Comparison of ENCODE assay signal across 11 cellular contexts in the genomic region with DNA sequence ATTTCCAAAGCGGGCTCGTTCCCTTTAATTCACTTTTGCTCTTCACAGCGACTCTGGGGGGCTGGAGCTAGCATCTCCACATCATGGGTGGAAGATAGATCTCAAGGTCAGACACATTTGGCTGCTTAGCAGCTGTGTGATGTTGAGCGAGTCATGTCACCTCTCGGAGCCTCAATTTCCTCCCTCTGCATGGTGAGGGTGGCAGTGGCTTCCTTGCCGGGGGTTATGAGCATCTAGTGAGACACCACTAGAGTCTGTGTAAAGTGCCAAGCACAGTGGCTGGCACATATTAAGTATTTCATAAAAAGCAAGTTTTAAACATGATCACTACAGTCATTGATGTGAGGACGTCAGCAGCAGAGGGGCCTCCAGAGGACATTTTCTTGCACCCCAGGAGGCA. TPM values are rescaled to one million over a fixed set of nuclear protein-coding genes. Genes with fewer than 3 reads are reported as not detected.
A peak's percentile ranks its signal among the peaks of the same experiment; 100 is the strongest.
DNase-seq lines count a peak whose midpoint lies in the region; ATAC-seq and TF ChIP-seq lines count a peak whose summit lies in the region.
"Had no signal": no experiment of that assay in that cellular context is flagged by ENCODE, and none has a peak within 500 bp of the region (broad histone marks: within the 10 kb centered on the region; RNA-seq: fewer than 3 reads in every experiment).

No MANE protein-coding gene starts in this region.

- no peaks in the 10 kb centered on the region for H3K9me3 Mint-ChIP-seq in stimulated activated effector memory CD8-positive, alpha-beta T cell treated with anti-CD3 and anti-CD28 coated beads, Interleukin-12 subunit alpha, Interleukin-12 subunit beta, amount 100 ng/mL, for 72 hours

- H3F3A ChIP-seq in SK-N-SH (replicated peaks; ENCODE audit: insufficient read depth) = peaks cover 12% of the 10 kb centered on the region

- no peaks in the 10 kb centered on the region for H4K20me1 ChIP-seq in SK-N-SH (ENCODE audit: insufficient read depth)

- no peak overlapping the region for H2AFZ ChIP-seq in SK-N-SH (ENCODE audit: low read depth)

- no peak for TF ChIP-seq CTCF in SK-N-SH (IDR thresholded peaks at IDR 0.05)
- no peak for TF ChIP-seq CTCF in RWPE1 (conservative IDR thresholded peaks at IDR 0.05; ENCODE audit: low read depth)
- no peak for TF ChIP-seq CTCF in esophagus muscularis mucosa (IDR thresholded peaks at IDR 0.05)

- POLR2A ChIA-PET in SK-N-SH (lab: Yijun Ruan, JAX) (interaction anchor here (1.0 to 1.5 kb wide), 4 partner anchors 30 to 53 kb away, joined by 3 to 7 read pairs (median 4); no protein-coding TSS in a partner anchor), RWPE1 (lab: Yijun Ruan, JAX; ENCODE audit: low non-redundant PET) (no interaction called here)

- TF ChIP-seq POLR2A in esophagus muscularis mucosa (IDR thresholded peaks at IDR 0.05; ENCODE audit: low read depth) = no peak

- H3K9ac ChIP-seq in SK-N-SH = no peak overlapping the region

- peaks cover 55% of the 10 kb centered on the region for H3K4me1 Mint-ChIP-seq in stimulated activated effector memory CD8-positive, alpha-beta T cell treated with anti-CD3 and anti-CD28 coated beads, Interleukin-12 subunit alpha, Interleukin-12 subunit beta, amount 100 ng/mL, for 72 hours

- H3K27ac ChIP-seq in SK-N-SH (ENCODE audit: low read depth in 2 of 2, low read length in 1 of 2) = peak overlapping the region; percentile 13 to 99; a peak in 3 of 4 replicates
- H3K27ac ChIP-seq in RWPE1 = peak overlapping the region; percentile 83
- peak overlapping the region; percentile 75 to 82 (median 76) for H3K27ac ChIP-seq in esophagus muscularis mucosa (replicated peaks in 1 of 4)
- H3K27ac ChIP-seq: 22Rv1 had no signal

- H3K9me3 ChIP-seq in SK-N-SH (no peaks in the 10 kb centered on the region), esophagus muscularis mucosa (no peaks in the 10 kb centered on the region)

- no peak for DNase-seq in SK-N-SH
- DNase-seq in RWPE1 (ENCODE audit: low spot score) = no peak
- no peak for DNase-seq in esophagus muscularis mucosa (ENCODE audit: extremely low spot score)
- DNase-seq in stimulated activated effector memory CD8-positive, alpha-beta T cell treated with anti-CD3 and anti-CD28 coated beads, Interleukin-12 subunit alpha, Interleukin-12 subunit beta, amount 100 ng/mL, for 72 hours (ENCODE audit: low spot score in 2 of 2) = no peak
- DNase-seq in DMS79 (lab: John Stamatoyannopoulos, UW) = no peak
- DNase-seq in NCI-H524 (lab: John Stamatoyannopoulos, UW) = no peak
- DNase-seq: SHP77 treated with DMSO at 0.1 percent for 48 hours; stimulated activated naive CD4-positive, alpha-beta T cell treated with Interleukin-2 at 50 U/mL for 16 hours had no signal

- TF ChIP-seq EP300 in SK-N-SH (IDR thresholded peaks at IDR 0.05; ENCODE audit: borderline replicate concordance in 1 of 2, low read depth in 1 of 2, low read length in 1 of 2) (no peak), esophagus muscularis mucosa (IDR thresholded peaks at IDR 0.05) (no peak)

- CTCF ChIA-PET in SK-N-SH (lab: Yijun Ruan, JAX) = interaction anchor here (1.1 to 5.1 kb wide), 6 partner anchors 26 to 61 kb away, joined by 3 to 32 read pairs (median 9); no protein-coding TSS in a partner anchor
- CTCF ChIA-PET in RWPE1 (lab: Yijun Ruan, JAX) = no interaction called here

- intact Hi-C loops in esophagus muscularis mucosa (cut with DNase I) = no loop called here

- H3K4me2 ChIP-seq in SK-N-SH = peak overlapping the region; percentile 3; the same call in 1 of the 2 replicates

- H3K27ac Mint-ChIP-seq in stimulated activated effector memory CD8-positive, alpha-beta T cell treated with anti-CD3 and anti-CD28 coated beads, Interleukin-12 subunit alpha, Interleukin-12 subunit beta, amount 100 ng/mL, for 72 hours = peak overlapping the region; percentile 79

- no peaks in the 10 kb centered on the region for H3K36me3 Mint-ChIP-seq in stimulated activated effector memory CD8-positive, alpha-beta T cell treated with anti-CD3 and anti-CD28 coated beads, Interleukin-12 subunit alpha, Interleukin-12 subunit beta, amount 100 ng/mL, for 72 hours

- H3K4me1 ChIP-seq in SK-N-SH (ENCODE audit: control insufficient read depth in 1 of 2, insufficient read depth in 2 of 2, low read depth in 1 of 2, low read length in 1 of 2) (peaks cover 51 to 81% of the 10 kb centered on the region in 2 experiments), esophagus muscularis mucosa (peaks cover 45 to 91% (median 83%) of the 10 kb centered on the region in 4 donors)

- no peak overlapping the region for H3K4me3 Mint-ChIP-seq in stimulated activated effector memory CD8-positive, alpha-beta T cell treated with anti-CD3 and anti-CD28 coated beads, Interleukin-12 subunit alpha, Interleukin-12 subunit beta, amount 100 ng/mL, for 72 hours

- no peak for TF ChIP-seq RAD21 in SK-N-SH (IDR thresholded peaks at IDR 0.05; ENCODE audit: low read length)

- ATAC-seq in SK-N-SH treated with all-trans-retinoic acid at 6 μM for 48 hours (no peak), GM21447 (IDR thresholded peaks at IDR 0.05; ENCODE audit: unreplicated experiment) (no peak)
- peak; percentile 79 for ATAC-seq in stimulated activated effector memory CD8-positive, alpha-beta T cell treated with anti-CD3 and anti-CD28 coated beads, Interleukin-12 subunit alpha, Interleukin-12 subunit beta, amount 100 ng/mL, for 72 hours

- no peaks in the 10 kb centered on the region for H3K9me2 ChIP-seq in SK-N-SH

- 80% methylated on average over 7 of the region's 7 CpGs for WGBS in SK-N-SH (ENCODE audit: low lambda C conversion rate)
- WGBS in esophagus muscularis mucosa = 82% methylated on average over 7 of the region's 7 CpGs

- peaks cover 3% of the 10 kb centered on the region; the same call in 1 of the 2 replicates for H3K79me2 ChIP-seq in SK-N-SH (ENCODE audit: insufficient read depth)

- H3K4me3 ChIP-seq in SK-N-SH (ENCODE audit: low read depth in 2 of 2, low read length in 1 of 2) (no peak overlapping the region), esophagus muscularis mucosa (no peak overlapping the region)

- H3K36me3 ChIP-seq in SK-N-SH (replicated peaks in 1 of 2; ENCODE audit: control insufficient read depth in 1 of 2, insufficient read depth in 2 of 2, low read length in 1 of 2) (no peaks in the 10 kb centered on the region), esophagus muscularis mucosa (no peaks in the 10 kb centered on the region)

- H3K27me3 ChIP-seq in SK-N-SH (ENCODE audit: insufficient read depth) (no peaks in the 10 kb centered on the region), esophagus muscularis mucosa (peaks cover 0 to under 1% (median 0%) of the 10 kb centered on the region in 4 donors)

TF ChIP-seq in SK-N-SH, 30 proteins besides CTCF, POLR2A, EP300 and RAD21:
- no peak for TF ChIP-seq ELF1 (IDR thresholded peaks at IDR 0.05)
- no peak for TF ChIP-seq NFIC (IDR thresholded peaks at IDR 0.05; ENCODE audit: borderline replicate concordance)

TF ChIP-seq in SK-N-SH treated with all-trans-retinoic acid at 6 μM for 48 hours, 23 proteins besides CTCF, POLR2A, EP300 and RAD21 (continues in another document):
- TF ChIP-seq, protein P1, sequence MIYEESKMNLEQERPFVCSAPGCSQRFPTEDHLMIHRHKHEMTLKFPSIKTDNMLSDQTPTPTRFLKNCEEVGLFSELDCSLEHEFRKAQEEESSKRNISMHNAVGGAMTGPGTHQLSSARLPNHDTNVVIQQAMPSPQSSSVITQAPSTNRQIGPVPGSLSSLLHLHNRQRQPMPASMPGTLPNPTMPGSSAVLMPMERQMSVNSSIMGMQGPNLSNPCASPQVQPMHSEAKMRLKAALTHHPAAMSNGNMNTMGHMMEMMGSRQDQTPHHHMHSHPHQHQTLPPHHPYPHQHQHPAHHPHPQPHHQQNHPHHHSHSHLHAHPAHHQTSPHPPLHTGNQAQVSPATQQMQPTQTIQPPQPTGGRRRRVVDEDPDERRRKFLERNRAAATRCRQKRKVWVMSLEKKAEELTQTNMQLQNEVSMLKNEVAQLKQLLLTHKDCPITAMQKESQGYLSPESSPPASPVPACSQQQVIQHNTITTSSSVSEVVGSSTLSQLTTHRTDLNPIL (CRISPR knock-in tag; IDR thresholded peaks at IDR 0.05; ENCODE audit: low read depth) = no peak
- TF ChIP-seq, protein P2, sequence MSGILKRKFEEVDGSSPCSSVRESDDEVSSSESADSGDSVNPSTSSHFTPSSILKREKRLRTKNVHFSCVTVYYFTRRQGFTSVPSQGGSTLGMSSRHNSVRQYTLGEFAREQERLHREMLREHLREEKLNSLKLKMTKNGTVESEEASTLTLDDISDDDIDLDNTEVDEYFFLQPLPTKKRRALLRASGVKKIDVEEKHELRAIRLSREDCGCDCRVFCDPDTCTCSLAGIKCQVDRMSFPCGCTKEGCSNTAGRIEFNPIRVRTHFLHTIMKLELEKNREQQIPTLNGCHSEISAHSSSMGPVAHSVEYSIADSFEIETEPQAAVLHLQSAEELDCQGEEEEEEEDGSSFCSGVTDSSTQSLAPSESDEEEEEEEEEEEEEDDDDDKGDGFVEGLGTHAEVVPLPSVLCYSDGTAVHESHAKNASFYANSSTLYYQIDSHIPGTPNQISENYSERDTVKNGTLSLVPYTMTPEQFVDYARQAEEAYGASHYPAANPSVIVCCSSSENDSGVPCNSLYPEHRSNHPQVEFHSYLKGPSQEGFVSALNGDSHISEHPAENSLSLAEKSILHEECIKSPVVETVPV (CRISPR knock-in tag; IDR thresholded peaks at IDR 0.05) = no peak
- no peak for TF ChIP-seq SNAI2 (CRISPR knock-in tag; IDR thresholded peaks at IDR 0.05)
- TF ChIP-seq ZC3H10 (CRISPR knock-in tag; IDR thresholded peaks at IDR 0.05) = no peak
- no peak for TF ChIP-seq ISL1 (CRISPR knock-in tag; IDR thresholded peaks at IDR 0.05)
- no peak for TF ChIP-seq TOX (CRISPR knock-in tag; IDR thresholded peaks at IDR 0.05; ENCODE audit: borderline replicate concordance)
- TF ChIP-seq, protein P3, sequence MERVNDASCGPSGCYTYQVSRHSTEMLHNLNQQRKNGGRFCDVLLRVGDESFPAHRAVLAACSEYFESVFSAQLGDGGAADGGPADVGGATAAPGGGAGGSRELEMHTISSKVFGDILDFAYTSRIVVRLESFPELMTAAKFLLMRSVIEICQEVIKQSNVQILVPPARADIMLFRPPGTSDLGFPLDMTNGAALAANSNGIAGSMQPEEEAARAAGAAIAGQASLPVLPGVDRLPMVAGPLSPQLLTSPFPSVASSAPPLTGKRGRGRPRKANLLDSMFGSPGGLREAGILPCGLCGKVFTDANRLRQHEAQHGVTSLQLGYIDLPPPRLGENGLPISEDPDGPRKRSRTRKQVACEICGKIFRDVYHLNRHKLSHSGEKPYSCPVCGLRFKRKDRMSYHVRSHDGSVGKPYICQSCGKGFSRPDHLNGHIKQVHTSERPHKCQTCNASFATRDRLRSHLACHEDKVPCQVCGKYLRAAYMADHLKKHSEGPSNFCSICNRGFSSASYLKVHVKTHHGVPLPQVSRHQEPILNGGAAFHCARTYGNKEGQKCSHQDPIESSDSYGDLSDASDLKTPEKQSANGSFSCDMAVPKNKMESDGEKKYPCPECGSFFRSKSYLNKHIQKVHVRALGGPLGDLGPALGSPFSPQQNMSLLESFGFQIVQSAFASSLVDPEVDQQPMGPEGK (CRISPR knock-in tag; IDR thresholded peaks at IDR 0.05; ENCODE audit: borderline replicate concordance) = no peak
- TF ChIP-seq ZFP3 (CRISPR knock-in tag; IDR thresholded peaks at IDR 0.05) = no peak

RNA-seq across cellular contexts. Expression of a gene that starts 16.9 kb away (rescaled TPM):
- 62.3 and 96.6 TPM in 2 replicates for polyA plus RNA-seq in SK-N-SH (2012; rRNA removed)
- 48.1 and 60.4 TPM in 2 replicates for polyA plus RNA-seq in SK-N-SH (2012; cell fraction: cytosol; rRNA removed)
- polyA plus RNA-seq in SK-N-SH (2012; cell fraction: nucleus; rRNA removed) = 53.0 and 69.9 TPM in 2 replicates
- total RNA-seq in esophagus muscularis mucosa = 100 to 1,000 TPM in 1 of 4 donors, 10 to 100 TPM in 3; 53.6 to 101 (median 80.7) TPM
